Comparison of ENCODE assay signal across 11 cellular contexts in the genomic region with DNA sequence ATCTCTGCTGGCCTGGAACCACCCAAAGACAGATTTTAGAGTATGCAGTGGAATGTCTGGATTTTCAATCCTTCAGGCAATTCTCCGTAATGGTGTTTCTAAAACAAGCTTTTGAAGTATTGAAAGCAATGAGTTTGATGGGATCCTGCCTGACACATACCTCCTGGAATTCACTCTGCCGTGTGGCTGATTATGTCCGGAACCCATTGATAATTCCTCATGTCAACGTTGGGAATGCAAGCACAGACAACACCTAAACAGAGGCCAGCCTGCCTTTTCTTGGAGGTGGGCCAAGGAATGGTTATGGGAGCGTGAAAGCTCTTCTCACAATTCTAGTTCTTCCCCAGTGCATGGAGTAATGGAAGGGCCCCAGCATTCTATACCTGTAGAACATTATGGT.
A peak's percentile ranks its signal among the peaks of the same experiment; 100 is the strongest.
DNase-seq lines count a peak whose midpoint lies in the region; ATAC-seq, FAIRE-seq and TF ChIP-seq lines count a peak whose summit lies in the region.
"Had no signal": no experiment of that assay in that cellular context is flagged by ENCODE, and none has a peak within 500 bp of the region (broad histone marks: within the 10 kb centered on the region; RNA-seq: fewer than 3 reads in every experiment).

No MANE protein-coding gene starts in this region.

- peak; percentile 95 for DNase-seq in AG04449 (ENCODE audit: low read depth, low spot score)
- peak; percentile 89 for DNase-seq in RWPE2 (ENCODE audit: low spot score)
- DNase-seq in heart left ventricle = peak in 2 of 5 donors; percentile 23 to 32
- no peak for DNase-seq in lower lobe of right lung
- no peak for DNase-seq in activated CD4-positive, alpha-beta T cell treated with anti-CD3 and anti-CD28 coated beads for 48 hours
- no peak for DNase-seq in stimulated activated naive CD8-positive, alpha-beta T cell treated with anti-CD3 and anti-CD28 coated beads, Interleukin-15, Interleukin-2, amounts not matched to agents 100 U/mL and 50 U/mL, for 24 hours
- DNase-seq in BE2C = no peak
- DNase-seq: activated T-cell treated with anti-CD3 and anti-CD28 coated beads, Interleukin-2, amount 50 U/mL, for 1 hour; DND-41; NCI-H146 had no signal

- TF ChIP-seq CTCF in AG04449 (IDR thresholded peaks at IDR 0.05; ENCODE audit: insufficient read depth, low read length, missing control alignments) (no peak), RWPE2 (IDR thresholded peaks at IDR 0.05; ENCODE audit: poor library complexity, severe bottlenecking) (no peak), heart left ventricle (IDR thresholded peaks at IDR 0.05) (no peak), lower lobe of right lung (IDR thresholded peaks at IDR 0.05) (no peak), BE2C (IDR thresholded peaks at IDR 0.05; ENCODE audit: low read depth, low read length) (no peak)

- peak; percentile 95 for ATAC-seq in RWPE2 (ENCODE audit: low read depth)
- peak in 3 of 4 donors; percentile 45 to 71 (median 59) for ATAC-seq in heart left ventricle
- no peak for ATAC-seq in lower lobe of right lung
- no peak for ATAC-seq in stimulated activated naive CD8-positive, alpha-beta T cell treated with anti-CD3 and anti-CD28 coated beads, Interleukin-15, Interleukin-2, amounts not matched to agents 100 U/mL and 50 U/mL, for 24 hours

- no peak for TF ChIP-seq POLR2A in heart left ventricle (IDR thresholded peaks at IDR 0.05)

- H3K36me3 ChIP-seq in RWPE2 (ENCODE audit: low read depth) = no peaks in the 10 kb centered on the region
- no peaks in the 10 kb centered on the region for H3K36me3 ChIP-seq in heart left ventricle
- H3K36me3 ChIP-seq in lower lobe of right lung = no peaks in the 10 kb centered on the region
- H3K36me3 ChIP-seq in BE2C = no peaks in the 10 kb centered on the region

- no peaks in the 10 kb centered on the region for H3K9me3 ChIP-seq in RWPE2 (ENCODE audit: severe bottlenecking)
- no peaks in the 10 kb centered on the region for H3K9me3 ChIP-seq in heart left ventricle
- no peaks in the 10 kb centered on the region for H3K9me3 ChIP-seq in lower lobe of right lung
- no peaks in the 10 kb centered on the region for H3K9me3 ChIP-seq in BE2C

- H3K4me3 ChIP-seq in AG04449 (ENCODE audit: low read depth, low read length) (no peak overlapping the region), RWPE2 (ENCODE audit: severe bottlenecking) (no peak overlapping the region), heart left ventricle (no peak overlapping the region), lower lobe of right lung (no peak overlapping the region), BE2C (ENCODE audit: low read depth, low read length) (no peak overlapping the region)

- CTCF ChIA-PET in AG04449 (lab: Yijun Ruan, JAX) = interaction anchor here (0.9 to 2.8 kb wide), 4 partner anchors 16 to 105 kb away, joined by 3 to 8 read pairs (median 6); no protein-coding TSS in a partner anchor

- POLR2A ChIA-PET in AG04449 (lab: Yijun Ruan, JAX) = interaction anchor here (1.0 to 1.3 kb wide), 4 partner anchors 16 to 248 kb away, joined by 3 to 9 read pairs (median 5); a partner anchor contains a TSS

- WGBS in heart left ventricle, 4 donors = 41 to 49% (median 46%) methylated on average over 5 of the region's 5 CpGs

- intact Hi-C loops in heart left ventricle (cut with DNase I) (loop anchor here in 1 of 10 donors (5.0 kb wide), 1 partner anchor 102 kb away; no protein-coding TSS in a partner anchor), lower lobe of right lung (cut with DNase I) (no loop called here)

- H3K27me3 ChIP-seq in RWPE2 (ENCODE audit: insufficient read depth, poor library complexity, severe bottlenecking) (no peaks in the 10 kb centered on the region), heart left ventricle (no peaks in the 10 kb centered on the region), lower lobe of right lung (ENCODE audit: low read depth) (no peaks in the 10 kb centered on the region), BE2C (no peaks in the 10 kb centered on the region)

- FAIRE-seq in G401.6 (lab: Jason Lieb, UNC) = peak; percentile 99

- peaks cover 58% of the 10 kb centered on the region for H3K4me1 ChIP-seq in RWPE2 (ENCODE audit: insufficient read depth, poor library complexity, severe bottlenecking)
- H3K4me1 ChIP-seq in heart left ventricle = peaks cover 0 to 49% (median 5%) of the 10 kb centered on the region in 12 donors
- H3K4me1 ChIP-seq in lower lobe of right lung = peaks cover 17% of the 10 kb centered on the region
- no peaks in the 10 kb centered on the region for H3K4me1 ChIP-seq in BE2C

- peak overlapping the region; percentile 97 for H3K27ac ChIP-seq in RWPE2 (ENCODE audit: poor library complexity, severe bottlenecking)
- H3K27ac ChIP-seq in heart left ventricle = peak overlapping the region in 2 of 12 donors; percentile 4 to 15
- no peak overlapping the region for H3K27ac ChIP-seq in lower lobe of right lung

Comparison
In these comparisons a context has a peak if more than half of its experiments do, and no peak if none do; other contexts are left out.
1. DNase-seq: peak in AG04449 (single experiment) and RWPE2 (single experiment); none in lower lobe of right lung (single experiment), activated CD4-positive, alpha-beta T cell treated with anti-CD3 and anti-CD28 coated beads for 48 hours (single experiment), stimulated activated naive CD8-positive, alpha-beta T cell treated with anti-CD3 and anti-CD28 coated beads, Interleukin-15, Interleukin-2, amounts not matched to agents 100 U/mL and 50 U/mL, for 24 hours (single experiment) and BE2C (single experiment).
2. ATAC-seq: peak in RWPE2 (single experiment) and heart left ventricle (3 of 4); none in lower lobe of right lung (0 of 2) and stimulated activated naive CD8-positive, alpha-beta T cell treated with anti-CD3 and anti-CD28 coated beads, Interleukin-15, Interleukin-2, amounts not matched to agents 100 U/mL and 50 U/mL, for 24 hours (single experiment).